ENCODE assay signal across 2 cellular contexts in genomic region chr2:887639-888038, GRCh38.
TF ChIP-seq lines count a peak whose summit lies in the region.

No MANE protein-coding gene starts in this region.

TF ChIP-seq in H1, 55 proteins besides CTCF, POLR2A, EP300 and RAD21:
- TF ChIP-seq RNF2 (IDR thresholded peaks at IDR 0.05; ENCODE audit: borderline replicate concordance, low read depth, low read length, missing control alignments, poor library complexity, severe bottlenecking) (no peak), KDM4A (IDR thresholded peaks at IDR 0.05; ENCODE audit: low read depth, low read length, severe bottlenecking) (no peak), SP1 (IDR thresholded peaks at IDR 0.05; ENCODE audit: low read depth, low read length) (no peak), E2F6 (IDR thresholded peaks at IDR 0.05) (no peak), CBX8 (IDR thresholded peaks at IDR 0.05; ENCODE audit: borderline replicate concordance, low read depth, low read length) (no peak), EZH2 (IDR thresholded peaks at IDR 0.05; ENCODE audit: low read depth, low read length, severe bottlenecking) (no peak), ATF2 (IDR thresholded peaks at IDR 0.05; ENCODE audit: low read length) (no peak), JUN (IDR thresholded peaks at IDR 0.05; ENCODE audit: low read depth, low read length) (no peak), SIRT6 (IDR thresholded peaks at IDR 0.05; ENCODE audit: low read length) (no peak), POLR2AphosphoS5 (IDR thresholded peaks at IDR 0.05; ENCODE audit: low read depth, low read length) (no peak)

TF ChIP-seq in HEK293T, 16 proteins besides CTCF, POLR2A, EP300 and RAD21:
- TF ChIP-seq ELF4 (IDR thresholded peaks at IDR 0.05) (no peak), L3MBTL2 (conservative IDR thresholded peaks at IDR 0.05) (no peak), LEF1 (IDR thresholded peaks at IDR 0.05; ENCODE audit: borderline replicate concordance) (no peak), CTBP1 (IDR thresholded peaks at IDR 0.05; ENCODE audit: borderline replicate concordance) (no peak), BHLHE40 (IDR thresholded peaks at IDR 0.05; ENCODE audit: borderline replicate concordance) (no peak), NFRKB (IDR thresholded peaks at IDR 0.05) (no peak), SUZ12 (IDR thresholded peaks at IDR 0.05) (no peak), FOXK2 (IDR thresholded peaks at IDR 0.05) (no peak), FOXM1 (IDR thresholded peaks at IDR 0.05; ENCODE audit: borderline replicate concordance) (no peak), TARDBP (IDR thresholded peaks at IDR 0.05) (no peak)
